ENCODE assay signal across 8 cellular contexts in genomic region chr16:69563605-69564580, GRCh38. TPM values are rescaled to one million over a fixed set of nuclear protein-coding genes. Genes with fewer than 3 reads are reported as not detected.
DNase-seq lines count a peak whose midpoint lies in the region; ATAC-seq and TF ChIP-seq lines count a peak whose summit lies in the region.

No MANE protein-coding gene starts in this region.

- H3K27me3 ChIP-seq in Karpas-422 (ENCODE audit: low read length) (no peaks in the 10 kb centered on the region), psoas muscle (ENCODE audit: insufficient read depth in 3 of 3, low read length in 2 of 3) (no peaks in the 10 kb centered on the region)

- WGBS in psoas muscle, 3 donors: 74 to 84% (median 81%) methylated on average over 13 of the region's 13 CpGs

- POLR2A ChIA-PET in activated CD4-positive, alpha-beta T cell treated with anti-CD3 and anti-CD28 coated beads for 36 hours (lab: Charles Lee): interaction anchor here (0.5 to 2.2 kb wide), 16 partner anchors 9 to 817 kb away, joined by 3 to 6 read pairs (median 4); partner anchors contain the start of gene CYB5B

- peak overlapping the region; percentile 24; the same call in 1 of the 2 replicates for H2AFZ ChIP-seq in Karpas-422 (ENCODE audit: low read length)

- H3K9me3 Mint-ChIP-seq in Calu3 (ENCODE audit: low read depth, unreplicated experiment): no peaks in the 10 kb centered on the region
- no peaks in the 10 kb centered on the region for H3K9me3 Mint-ChIP-seq in activated CD4-positive, alpha-beta T cell treated with anti-CD3 and anti-CD28 coated beads for 36 hours (ENCODE audit: low read depth)
- H3K9me3 Mint-ChIP-seq in effector memory CD8-positive, alpha-beta T cell: no peaks in the 10 kb centered on the region

- intact Hi-C loops in Calu3 (cut with micrococcal nuclease; ENCODE audit: unreplicated experiment): loop anchor here (2.0 kb wide), 1 partner anchor 167 kb away; no protein-coding TSS in a partner anchor
- intact Hi-C loops in activated CD4-positive, alpha-beta T cell treated with anti-CD3 and anti-CD28 coated beads for 36 hours (cut with DNase I, micrococcal nuclease): loop anchor here (1.0 to 10.0 kb wide), 15 partner anchors 34 to 1479 kb away; partner anchors contain the start of genes COG8 (in 2 of the 2), NIP7 (in 2 of the 2), PDF (in 2 of the 2) and CYB5B (in 1 of the 2)
- intact Hi-C loops in psoas muscle (cut with DNase I): loop anchor here in 1 of 2 donors (2.0 kb wide), 1 partner anchor 81 kb away; no protein-coding TSS in a partner anchor

- peak overlapping the region; percentile 90 for H3K27ac Mint-ChIP-seq in Calu3 (ENCODE audit: unreplicated experiment)
- H3K27ac Mint-ChIP-seq in activated CD4-positive, alpha-beta T cell treated with anti-CD3 and anti-CD28 coated beads for 36 hours: peak overlapping the region; percentile 99
- H3K27ac Mint-ChIP-seq in effector memory CD8-positive, alpha-beta T cell: peak overlapping the region; percentile 96 to 99

- H3K9me2 ChIP-seq in Karpas-422 (replicated peaks; ENCODE audit: insufficient read depth, low read length): no peaks in the 10 kb centered on the region

- H3K36me3 ChIP-seq in Karpas-422 (ENCODE audit: insufficient read depth, low read length) (no peaks in the 10 kb centered on the region), psoas muscle (ENCODE audit: insufficient read depth in 1 of 2, low read depth in 1 of 2) (peaks cover 0 to 6% of the 10 kb centered on the region in 2 donors)

- H3K9me3 ChIP-seq in Karpas-422 (ENCODE audit: low read length) (no peaks in the 10 kb centered on the region), psoas muscle (no peaks in the 10 kb centered on the region)

- no peaks in the 10 kb centered on the region for H3K27me3 Mint-ChIP-seq in Calu3 (ENCODE audit: unreplicated experiment)
- no peaks in the 10 kb centered on the region for H3K27me3 Mint-ChIP-seq in activated CD4-positive, alpha-beta T cell treated with anti-CD3 and anti-CD28 coated beads for 36 hours
- no peaks in the 10 kb centered on the region for H3K27me3 Mint-ChIP-seq in effector memory CD8-positive, alpha-beta T cell

- H3K4me2 ChIP-seq in Karpas-422 (ENCODE audit: low read depth, low read length, poor library complexity, severe bottlenecking): peak overlapping the region; percentile 100

- 0 out of 2 replicates have a peak, but pooled peaks cover 3% of the 10 kb centered on the region for H4K20me1 ChIP-seq in Karpas-422 (ENCODE audit: insufficient read depth, low read depth, low read length)

- H3K4me3 Mint-ChIP-seq in Calu3 (ENCODE audit: low read depth, unreplicated experiment): peak overlapping the region; percentile 82
- peak overlapping the region; percentile 91 for H3K4me3 Mint-ChIP-seq in activated CD4-positive, alpha-beta T cell treated with anti-CD3 and anti-CD28 coated beads for 36 hours
- peak overlapping the region; percentile 84 to 94 for H3K4me3 Mint-ChIP-seq in effector memory CD8-positive, alpha-beta T cell

- no TSS peak for BruUV-seq in Calu3 (replicated peaks; lab: Mats Ljungman, UMichigan)

- H3K4me3 ChIP-seq in Karpas-422 (ENCODE audit: low read length) (peak overlapping the region; percentile 98), psoas muscle (peak overlapping the region; percentile 93)

- peak overlapping the region; percentile 93 for H3K9ac ChIP-seq in Karpas-422 (ENCODE audit: low read length)

- H3K4me1 ChIP-seq in Karpas-422 (ENCODE audit: low read length) (peaks cover 32% of the 10 kb centered on the region), psoas muscle (peaks cover 13% of the 10 kb centered on the region)

- H3K36me3 Mint-ChIP-seq in Calu3 (ENCODE audit: insufficient read depth, unreplicated experiment): peaks cover 42% of the 10 kb centered on the region
- H3K36me3 Mint-ChIP-seq in activated CD4-positive, alpha-beta T cell treated with anti-CD3 and anti-CD28 coated beads for 36 hours (ENCODE audit: low read depth): peaks cover 17% of the 10 kb centered on the region
- H3K36me3 Mint-ChIP-seq in effector memory CD8-positive, alpha-beta T cell (ENCODE audit: insufficient read depth): peaks cover 18% of the 10 kb centered on the region

- peaks cover 15% of the 10 kb centered on the region for H3K4me1 Mint-ChIP-seq in Calu3 (ENCODE audit: low read depth, unreplicated experiment)
- peaks cover 46% of the 10 kb centered on the region for H3K4me1 Mint-ChIP-seq in activated CD4-positive, alpha-beta T cell treated with anti-CD3 and anti-CD28 coated beads for 36 hours
- peaks cover 23 to 32% of the 10 kb centered on the region in 2 donors for H3K4me1 Mint-ChIP-seq in effector memory CD8-positive, alpha-beta T cell (ENCODE audit: low read depth in 2 of 2)

- peaks cover 33% of the 10 kb centered on the region for H3K79me2 ChIP-seq in Karpas-422 (ENCODE audit: low read length)

- peak; percentile 36 for ATAC-seq in GM21619 (IDR thresholded peaks at IDR 0.05; ENCODE audit: unreplicated experiment)
- ATAC-seq in activated CD4-positive, alpha-beta T cell treated with anti-CD3 and anti-CD28 coated beads for 36 hours: peak; percentile 87
- peak; percentile 64 for ATAC-seq in effector memory CD8-positive, alpha-beta T cell (replicated peaks)
- no peak for ATAC-seq in psoas muscle

- no peak for TF ChIP-seq CTCF in Calu3 (IDR thresholded peaks at IDR 0.05; ENCODE audit: unreplicated experiment)
- TF ChIP-seq CTCF in psoas muscle (IDR thresholded peaks at IDR 0.05): no peak

- CTCF ChIA-PET in Calu3 (lab: Charles Lee): interaction anchor here (0.7 to 1.7 kb wide), 3 partner anchors 99 to 168 kb away, joined by 3 to 8 read pairs (median 4); no protein-coding TSS in a partner anchor
- CTCF ChIA-PET in activated CD4-positive, alpha-beta T cell treated with anti-CD3 and anti-CD28 coated beads for 36 hours (lab: Charles Lee): interaction anchor here (0.6 to 1.4 kb wide), 8 partner anchors 19 to 182 kb away, joined by 3 to 5 read pairs (median 4); no protein-coding TSS in a partner anchor

- DNase-seq in Calu3 (peak; percentile 8), Karpas-422 (peak; percentile 87), psoas muscle (no peak), DMS79 (lab: John Stamatoyannopoulos, UW) (no peak), COLO668 (lab: John Stamatoyannopoulos, UW; ENCODE audit: unreplicated experiment) (no peak)
- peak; percentile 82 for DNase-seq in activated CD4-positive, alpha-beta T cell treated with anti-CD3 and anti-CD28 coated beads for 36 hours
- peak; percentile 27 to 38 (median 37) for DNase-seq in effector memory CD8-positive, alpha-beta T cell

- H3K27ac ChIP-seq in Karpas-422 (ENCODE audit: low read length): peak overlapping the region; percentile 66; the same call in 1 of the 2 replicates
- H3K27ac ChIP-seq in psoas muscle: peak overlapping the region; percentile 98

RNA-seq across cellular contexts. Expression of gene NFAT5, which starts 1.9 kb away (rescaled TPM):
- total RNA-seq in Calu3 (2022): 57.9 and 64.3 TPM in 2 replicates
- 10.1 and 41.6 TPM in 2 replicates for total RNA-seq in Karpas-422 (2014; rRNA removed; shearing (Covaris generic); ENCODE audit: low replicate concordance)
- 10 to 100 TPM; 29.6 to 37.9 TPM for total RNA-seq in activated CD4-positive, alpha-beta T cell treated with anti-CD3 and anti-CD28 coated beads for 36 hours
- 10 to 100 TPM; 18.8 to 27.9 (median 22.4) TPM for total RNA-seq in psoas muscle
- polyA plus RNA-seq in psoas muscle: 1 to 10 TPM; 1.6 to 5.9 (median 2.0) TPM

Comparison
In these comparisons a context has a peak if more than half of its experiments do, and no peak if none do; other contexts are left out.
1. DNase-seq: peak in Calu3 (single experiment), Karpas-422 (single experiment), activated CD4-positive, alpha-beta T cell treated with anti-CD3 and anti-CD28 coated beads for 36 hours (single experiment) and effector memory CD8-positive, alpha-beta T cell (3 of 3); none in psoas muscle (0 of 2), DMS79 (single experiment) and COLO668 (single experiment).
2. ATAC-seq: peak in GM21619 (single experiment), activated CD4-positive, alpha-beta T cell treated with anti-CD3 and anti-CD28 coated beads for 36 hours (single experiment) and effector memory CD8-positive, alpha-beta T cell (single experiment); none in psoas muscle (0 of 4).
3. Peak in every context shown above with its lines, with median percentiles within 50 percentile points of each other: H3K27ac Mint-ChIP-seq and H3K4me3 Mint-ChIP-seq.